In the genomic region with DNA sequence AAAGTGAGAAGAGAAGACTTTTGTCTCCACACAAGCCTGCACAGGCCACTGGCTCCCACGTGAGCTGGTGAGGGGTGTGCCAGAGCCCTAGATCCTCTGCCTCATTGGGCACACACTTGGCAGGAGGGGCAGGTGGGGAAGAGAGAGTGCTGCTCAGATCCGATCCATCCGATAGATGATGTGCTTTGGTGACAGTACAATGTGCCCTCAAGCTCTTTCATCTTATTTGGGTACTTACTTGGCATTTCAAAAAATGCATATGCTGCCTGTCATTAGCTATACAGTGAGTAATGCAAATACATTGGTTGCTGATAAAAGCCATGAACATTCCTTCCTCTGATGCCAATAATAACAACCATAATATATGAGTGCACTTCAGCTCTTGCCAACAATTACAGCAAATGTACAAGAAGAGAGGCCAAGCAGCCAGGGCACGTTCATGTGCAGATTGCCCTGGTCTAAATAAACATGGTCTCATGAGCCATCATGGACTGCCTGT, we compare ENCODE assay signal across 13 cellular contexts.
DNase-seq lines count a peak whose midpoint lies in the region; ATAC-seq, FAIRE-seq and TF ChIP-seq lines count a peak whose summit lies in the region.
"Had no signal": no experiment of that assay in that cellular context is flagged by ENCODE, and none has a peak within 500 bp of the region (broad histone marks: within the 10 kb centered on the region; RNA-seq: fewer than 3 reads in every experiment).

No MANE protein-coding gene starts in this region.

- no peak overlapping the region for H2AFZ ChIP-seq in neuronal stem cell (ENCODE audit: low read length)

- no peak for ATAC-seq in HG03460 (IDR thresholded peaks at IDR 0.05; ENCODE audit: unreplicated experiment)

- FAIRE-seq in bronchial epithelial cell (lab: Jason Lieb, UNC): no peak

- H3K27me3 ChIP-seq in bronchial epithelial cell (ENCODE audit: control insufficient read depth, insufficient read depth, low read length) (no peaks in the 10 kb centered on the region), neuronal stem cell (ENCODE audit: control insufficient read depth in 3 of 3, insufficient read depth in 3 of 3, low read depth in 1 of 3, low read length in 3 of 3) (no peaks in the 10 kb centered on the region), WERI-Rb-1 (ENCODE audit: insufficient read depth, low read depth, severe bottlenecking) (no peaks in the 10 kb centered on the region), esophagus squamous epithelium (no peaks in the 10 kb centered on the region)
- H3K27me3 ChIP-seq: upper lobe of left lung had no signal

- intact Hi-C loops in esophagus squamous epithelium (cut with DNase I): no loop called here

- no peak overlapping the region for H3K18ac ChIP-seq in neuronal stem cell (ENCODE audit: low read length)

- H3K79me1 ChIP-seq in neuronal stem cell (ENCODE audit: low read depth, low read length): no peaks in the 10 kb centered on the region

- H3K9ac ChIP-seq in neuronal stem cell (ENCODE audit: low read depth, low read length, poor library complexity): no peak overlapping the region

- peak overlapping the region; percentile 74 for H3K23ac ChIP-seq in neuronal stem cell (ENCODE audit: low read depth, low read length, poor library complexity)

- H3K14ac ChIP-seq in neuronal stem cell (ENCODE audit: low read length): no peak overlapping the region

- no peak overlapping the region for H4K91ac ChIP-seq in neuronal stem cell (ENCODE audit: low read depth, low read length, poor library complexity)

- no peak overlapping the region for H3K4ac ChIP-seq in neuronal stem cell (ENCODE audit: low read length)

- peak; percentile 6 for DNase-seq in ELR (ENCODE audit: low read depth)
- peak; percentile 52 to 78 for DNase-seq in NCI-H446 (lab: John Stamatoyannopoulos, UW)
- DNase-seq in bronchial epithelial cell (ENCODE audit: low read depth): peak; percentile 79
- DNase-seq in neuronal stem cell (ENCODE audit: low spot score): no peak
- DNase-seq in NCI-H187 (lab: John Stamatoyannopoulos, UW): no peak
- DNase-seq in WERI-Rb-1: no peak
- DNase-seq in esophagus squamous epithelium (lab: John Stamatoyannopoulos, UW): no peak
- DNase-seq: activated CD4-positive, alpha-beta T cell treated with anti-CD3 and anti-CD28 coated beads, Interleukin-2, amount 50 U/mL, for 4 hours; activated effector memory CD4-positive, alpha-beta T cell treated with anti-CD3 and anti-CD28 coated beads, Interleukin-2, amount 50 U/mL, for 16 hours; upper lobe of left lung had no signal

- H3K4me3 ChIP-seq in bronchial epithelial cell (ENCODE audit: low read depth, low read length) (no peak overlapping the region), neuronal stem cell (ENCODE audit: low read length in 2 of 2) (no peak overlapping the region), WERI-Rb-1 (ENCODE audit: low read depth, low read length) (no peak overlapping the region), esophagus squamous epithelium (no peak overlapping the region)
- H3K4me3 ChIP-seq: coronary artery, upper lobe of left lung had no signal

- no peaks in the 10 kb centered on the region for H3K4me1 ChIP-seq in neuronal stem cell (ENCODE audit: control insufficient read depth in 2 of 2, insufficient read depth in 1 of 2, low read depth in 1 of 2, low read length in 2 of 2)
- H3K4me1 ChIP-seq in esophagus squamous epithelium: peaks cover 0 to 21% (median 0%) of the 10 kb centered on the region in 3 donors
- H3K4me1 ChIP-seq: upper lobe of left lung had no signal

- no CpG with 5 or more reads among the region's 4 CpGs for WGBS in neuronal stem cell (ENCODE audit: extremely low coverage in 2 of 2, insufficient read length in 2 of 2, insufficient replicate concordance in 1 of 2), 2 donors
- WGBS in esophagus squamous epithelium, 2 donors: 39% methylated on average over 4 of the region's 4 CpGs

- H2AK5ac ChIP-seq in neuronal stem cell (ENCODE audit: low read depth, low read length): no peak overlapping the region

- no peak overlapping the region for H3K4me2 ChIP-seq in neuronal stem cell (ENCODE audit: insufficient read depth, low read length, poor library complexity, severe bottlenecking)

- H2BK120ac ChIP-seq in neuronal stem cell (ENCODE audit: low read depth, low read length): no peak overlapping the region

- H2BK15ac ChIP-seq in neuronal stem cell (ENCODE audit: low read length): no peak overlapping the region

- no peaks in the 10 kb centered on the region for H3K36me3 ChIP-seq in bronchial epithelial cell (ENCODE audit: control insufficient read depth, insufficient read depth, low read length)
- H3K36me3 ChIP-seq in neuronal stem cell (replicated peaks in 1 of 2; ENCODE audit: control insufficient read depth in 2 of 2, insufficient read depth in 2 of 2, low read length in 2 of 2): no peaks in the 10 kb centered on the region
- H3K36me3 ChIP-seq in WERI-Rb-1: no peaks in the 10 kb centered on the region
- no peaks in the 10 kb centered on the region for H3K36me3 ChIP-seq in esophagus squamous epithelium
- H3K36me3 ChIP-seq: upper lobe of left lung had no signal

- no peak for TF ChIP-seq POLR2A in esophagus squamous epithelium (IDR thresholded peaks at IDR 0.05)

- no peaks in the 10 kb centered on the region for H3K9me3 ChIP-seq in neuronal stem cell (replicated peaks in 1 of 2; ENCODE audit: control insufficient read depth in 2 of 2, insufficient read depth in 1 of 2, low read depth in 1 of 2, low read length in 2 of 2)
- H3K9me3 ChIP-seq in WERI-Rb-1 (ENCODE audit: severe bottlenecking): no peaks in the 10 kb centered on the region
- H3K9me3 ChIP-seq in esophagus squamous epithelium: no peaks in the 10 kb centered on the region
- H3K9me3 ChIP-seq: upper lobe of left lung had no signal

- H3K27ac ChIP-seq in neuronal stem cell (replicated peaks; ENCODE audit: low read length): no peak overlapping the region
- H3K27ac ChIP-seq in WERI-Rb-1: no peak overlapping the region
- no peak overlapping the region for H3K27ac ChIP-seq in esophagus squamous epithelium
- H3K27ac ChIP-seq: C4-2B, coronary artery, upper lobe of left lung had no signal

- no peak overlapping the region for H4K8ac ChIP-seq in neuronal stem cell (ENCODE audit: low read depth, low read length)

- no peak overlapping the region for H2BK5ac ChIP-seq in neuronal stem cell (ENCODE audit: low read length)

- TF ChIP-seq CTCF in bronchial epithelial cell (IDR thresholded peaks at IDR 0.05; ENCODE audit: insufficient read depth, low read length, severe bottlenecking) (no peak), WERI-Rb-1 (IDR thresholded peaks at IDR 0.05; ENCODE audit: low read depth, low read length) (no peak), esophagus squamous epithelium (IDR thresholded peaks at IDR 0.05) (no peak)

- H2BK12ac ChIP-seq in neuronal stem cell (ENCODE audit: low read length): no peak overlapping the region

Comparison
In these comparisons a context has a peak if more than half of its experiments do, and no peak if none do; other contexts are left out.
1. DNase-seq: peak in ELR (single experiment), NCI-H446 (2 of 2) and bronchial epithelial cell (single experiment); none in neuronal stem cell (single experiment), NCI-H187 (0 of 2), WERI-Rb-1 (single experiment) and esophagus squamous epithelium (single experiment).